ENCODE assay signal across 10 cellular contexts in the genomic region with DNA sequence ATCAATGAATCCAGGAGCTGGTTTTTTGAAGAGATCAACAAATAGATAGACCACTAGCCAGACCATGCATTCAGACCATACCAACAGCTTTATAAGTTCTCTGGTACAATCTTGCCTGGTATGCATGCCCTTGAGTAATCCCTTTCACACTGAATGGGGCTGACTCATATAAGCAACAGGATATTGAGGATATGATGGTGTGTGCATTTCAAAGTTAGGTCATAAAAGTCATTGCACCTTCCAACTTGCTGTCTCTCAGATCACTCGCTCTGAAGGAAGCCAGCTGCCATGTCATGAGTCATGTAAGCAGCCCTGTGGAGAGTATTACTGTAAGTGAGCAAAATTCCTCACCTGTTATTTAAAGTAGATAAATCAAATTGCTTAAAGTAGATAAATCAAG. TPM values are rescaled to one million over a fixed set of nuclear protein-coding genes. Genes with fewer than 3 reads are reported as not detected.
DNase-seq lines count a peak whose midpoint lies in the region; TF ChIP-seq lines count a peak whose summit lies in the region.
"Had no signal": no experiment of that assay in that cellular context is flagged by ENCODE, and none has a peak within 500 bp of the region (broad histone marks: within the 10 kb centered on the region; RNA-seq: fewer than 3 reads in every experiment).

No MANE protein-coding gene starts in this region.

- H3K79me2 ChIP-seq in GM23248 (ENCODE audit: insufficient read depth) (no peaks in the 10 kb centered on the region), hepatocyte (no peaks in the 10 kb centered on the region)

- DNase-seq in AG04450 (ENCODE audit: low read depth, low spot score) (peak; percentile 74), GM23248 (peak; percentile 88), SW480 (ENCODE audit: low spot score) (peak; percentile 91), hepatocyte (ENCODE audit: low spot score) (peak; percentile 79), NCI-H2196 treated with DMSO at 0.1 percent for 48 hours (lab: John Stamatoyannopoulos, UW; ENCODE audit: unreplicated experiment) (no peak), NCI-H2107 treated with DMSO at 0.1 percent for 48 hours (lab: John Stamatoyannopoulos, UW; ENCODE audit: unreplicated experiment) (no peak), HEK293T (ENCODE audit: extremely low spot score) (no peak)
- no peak for DNase-seq in T-helper 2 cell treated with Interferon-gamma antibody and Interleukin-4, amounts not matched to agents 5 μg/mL and 100 μg/mL, for 36 hours (ENCODE audit: low spot score)
- DNase-seq: activated B cell treated with CpG ODN at 0.5 μM for 24 hours had no signal

- in situ Hi-C loops in GM23248 (cut with MboI): no loop called here

- peaks cover 32% of the 10 kb centered on the region for H3K9me3 Mint-ChIP-seq in T-helper 2 cell treated with Interferon-gamma antibody and Interleukin-4, amounts not matched to agents 5 μg/mL and 100 μg/mL, for 36 hours

- H3K27me3 ChIP-seq in AG04450 (ENCODE audit: control insufficient read depth, insufficient read depth, low read length) (peaks cover 33% of the 10 kb centered on the region), GM23248 (replicated peaks; ENCODE audit: insufficient read depth) (peaks cover 11% of the 10 kb centered on the region), hepatocyte (no peaks in the 10 kb centered on the region)

- peaks cover 2% of the 10 kb centered on the region for H3K4me1 Mint-ChIP-seq in T-helper 2 cell treated with Interferon-gamma antibody and Interleukin-4, amounts not matched to agents 5 μg/mL and 100 μg/mL, for 36 hours (ENCODE audit: low read depth)
- H3K4me1 Mint-ChIP-seq: activated B cell treated with CpG ODN at 0.5 μM for 24 hours had no signal

- peak overlapping the region; percentile 4 for H3K4me2 ChIP-seq in GM23248 (ENCODE audit: unreplicated experiment)
- no peak overlapping the region for H3K4me2 ChIP-seq in hepatocyte

- H3K4me3 ChIP-seq in AG04450 (ENCODE audit: low read depth, low read length) (no peak overlapping the region), GM23248 (no peak overlapping the region), hepatocyte (no peak overlapping the region)

- H3K4me3 Mint-ChIP-seq in T-helper 2 cell treated with Interferon-gamma antibody and Interleukin-4, amounts not matched to agents 5 μg/mL and 100 μg/mL, for 36 hours: no peak overlapping the region
- H3K4me3 Mint-ChIP-seq: activated B cell treated with CpG ODN at 0.5 μM for 24 hours; dendritic cell treated with granulocyte-macrophage colony-stimulating factor and Interleukin-4, amounts not matched to agents 40 ng/mL and 50 ng/mL, for 4 days had no signal

- H3K36me3 ChIP-seq in GM23248 (ENCODE audit: low read depth) (no peaks in the 10 kb centered on the region), hepatocyte (replicated peaks; ENCODE audit: insufficient read depth, low read depth) (no peaks in the 10 kb centered on the region)

- H3K27ac ChIP-seq in AG04450 (ENCODE audit: low read depth, low read length) (no peak overlapping the region), GM23248 (no peak overlapping the region), hepatocyte (peak overlapping the region; percentile 43)

- no peak overlapping the region for H3K9ac ChIP-seq in GM23248

- whole genome bisulfite sequencing in GM23248 (ENCODE audit: low coverage in 1 of 2, low lambda C conversion rate in 2 of 2, missing lambda C conversion rate in 2 of 2), 2 experiments: 0 to 3% methylated on average over 1 of the region's 1 CpG
- WGBS in hepatocyte (ENCODE audit: low lambda C conversion rate, missing lambda C conversion rate): 14% methylated on average over 1 of the region's 1 CpG

- H3K27ac Mint-ChIP-seq in T-helper 2 cell treated with Interferon-gamma antibody and Interleukin-4, amounts not matched to agents 5 μg/mL and 100 μg/mL, for 36 hours: no peak overlapping the region
- H3K27ac Mint-ChIP-seq: activated B cell treated with CpG ODN at 0.5 μM for 24 hours; dendritic cell treated with granulocyte-macrophage colony-stimulating factor and Interleukin-4, amounts not matched to agents 40 ng/mL and 50 ng/mL, for 4 days had no signal

- H3K27me3 Mint-ChIP-seq in T-helper 2 cell treated with Interferon-gamma antibody and Interleukin-4, amounts not matched to agents 5 μg/mL and 100 μg/mL, for 36 hours (ENCODE audit: low read depth): peaks cover 25% of the 10 kb centered on the region

- H3K36me3 Mint-ChIP-seq in T-helper 2 cell treated with Interferon-gamma antibody and Interleukin-4, amounts not matched to agents 5 μg/mL and 100 μg/mL, for 36 hours (ENCODE audit: low read depth): peaks cover 4% of the 10 kb centered on the region

- H2AFZ ChIP-seq in GM23248 (no peak overlapping the region), hepatocyte (no peak overlapping the region)

- TF ChIP-seq CTCF in AG04450 (IDR thresholded peaks at IDR 0.05; ENCODE audit: low read depth, low read length): no peak
- TF ChIP-seq CTCF in hepatocyte (IDR thresholded peaks at IDR 0.05; ENCODE audit: poor library complexity): no peak

- POLR2A ChIA-PET in AG04450 (lab: Yijun Ruan, JAX): interaction anchor here (0.8 to 1.2 kb wide), 2 partner anchors 11 to 36 kb away, joined by 3 read pairs; no protein-coding TSS in a partner anchor
- POLR2A ChIA-PET in HEK293T (lab: Yijun Ruan, JAX): interaction anchor here (2.0 kb wide), 1 partner anchor 78 kb away, joined by 6 read pairs; a partner anchor contains a TSS

- peaks cover 25% of the 10 kb centered on the region for H3F3A ChIP-seq in GM23248 (ENCODE audit: insufficient read depth)

- H3K4me1 ChIP-seq in GM23248 (ENCODE audit: insufficient read depth): peaks cover 33% of the 10 kb centered on the region
- peaks cover 7% of the 10 kb centered on the region for H3K4me1 ChIP-seq in hepatocyte (ENCODE audit: insufficient read depth)

- H3K9me3 ChIP-seq in AG04450 (ENCODE audit: control insufficient read depth, insufficient read depth, low read length): no peaks in the 10 kb centered on the region; the same call in 1 of the 2 replicates
- no peaks in the 10 kb centered on the region for H3K9me3 ChIP-seq in GM23248 (ENCODE audit: low read depth)
- no peaks in the 10 kb centered on the region for H3K9me3 ChIP-seq in hepatocyte (ENCODE audit: low read depth)

- H4K20me1 ChIP-seq in GM23248 (ENCODE audit: insufficient read depth) (no peaks in the 10 kb centered on the region), hepatocyte (ENCODE audit: insufficient read depth, poor library complexity, severe bottlenecking) (no peaks in the 10 kb centered on the region)

- H3K9me2 ChIP-seq in GM23248 (ENCODE audit: insufficient read depth): no peaks in the 10 kb centered on the region
- H3K9me2 ChIP-seq in hepatocyte (replicated peaks; ENCODE audit: insufficient read depth): no peaks in the 10 kb centered on the region

- CTCF ChIA-PET in AG04450 (lab: Charles Lee) (no interaction called here), HEK293T (lab: Yijun Ruan, JAX) (no interaction called here)

TF ChIP-seq in HEK293T, 16 proteins besides CTCF, POLR2A, EP300 and RAD21:
- TF ChIP-seq, protein P1, sequence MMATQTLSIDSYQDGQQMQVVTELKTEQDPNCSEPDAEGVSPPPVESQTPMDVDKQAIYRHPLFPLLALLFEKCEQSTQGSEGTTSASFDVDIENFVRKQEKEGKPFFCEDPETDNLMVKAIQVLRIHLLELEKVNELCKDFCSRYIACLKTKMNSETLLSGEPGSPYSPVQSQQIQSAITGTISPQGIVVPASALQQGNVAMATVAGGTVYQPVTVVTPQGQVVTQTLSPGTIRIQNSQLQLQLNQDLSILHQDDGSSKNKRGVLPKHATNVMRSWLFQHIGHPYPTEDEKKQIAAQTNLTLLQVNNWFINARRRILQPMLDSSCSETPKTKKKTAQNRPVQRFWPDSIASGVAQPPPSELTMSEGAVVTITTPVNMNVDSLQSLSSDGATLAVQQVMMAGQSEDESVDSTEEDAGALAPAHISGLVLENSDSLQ (IDR thresholded peaks at IDR 0.05): no peak
- TF ChIP-seq CTBP1 (IDR thresholded peaks at IDR 0.05; ENCODE audit: borderline replicate concordance) (no peak), LEF1 (IDR thresholded peaks at IDR 0.05; ENCODE audit: borderline replicate concordance) (no peak), SP1 (IDR thresholded peaks at IDR 0.05) (no peak), L3MBTL2 (conservative IDR thresholded peaks at IDR 0.05) (no peak), TARDBP (IDR thresholded peaks at IDR 0.05) (no peak), ELF4 (IDR thresholded peaks at IDR 0.05) (no peak), ARNT (IDR thresholded peaks at IDR 0.05) (no peak), SUZ12 (IDR thresholded peaks at IDR 0.05) (no peak), ZNF384 (IDR thresholded peaks at IDR 0.05) (no peak), FOXK2 (IDR thresholded peaks at IDR 0.05) (no peak), FOXM1 (IDR thresholded peaks at IDR 0.05; ENCODE audit: borderline replicate concordance) (no peak), BHLHE40 (IDR thresholded peaks at IDR 0.05; ENCODE audit: borderline replicate concordance) (no peak), FOXA1 (IDR thresholded peaks at IDR 0.05) (no peak), HDGF (IDR thresholded peaks at IDR 0.05; ENCODE audit: borderline replicate concordance) (no peak), NFRKB (IDR thresholded peaks at IDR 0.05) (no peak)

RNA-seq across cellular contexts. Expression of a gene that starts 45.0 kb away (rescaled TPM):
- not detected in 2 replicates for polyA plus RNA-seq in AG04450 (2011; rRNA removed)
- polyA minus RNA-seq in AG04450 (2011; rRNA and poly(A)+ RNA removed): not detected in 2 replicates
- not detected in 2 replicates for total RNA-seq in GM23248 (2014; rRNA removed; shearing (Covaris generic))
- polyA plus RNA-seq in GM23248 (2016; fragmentation: Nextera tagmentation; extraction: Ambion mirVana): not detected in 2 replicates
- 0.03 TPM in 1 of 2 replicates, not detected in the other for total RNA-seq in hepatocyte
- polyA plus RNA-seq in hepatocyte: not detected in 2 replicates
- total RNA-seq: activated B cell treated with CpG ODN at 0.5 μM for 24 hours had no signal

Comparison
In these comparisons a context has a peak if more than half of its experiments do, and no peak if none do; other contexts are left out.
1. DNase-seq: peak in AG04450 (single experiment), GM23248 (single experiment), SW480 (single experiment) and hepatocyte (single experiment); none in NCI-H2196 treated with DMSO at 0.1 percent for 48 hours (single experiment), T-helper 2 cell treated with Interferon-gamma antibody and Interleukin-4, amounts not matched to agents 5 μg/mL and 100 μg/mL, for 36 hours (single experiment), NCI-H2107 treated with DMSO at 0.1 percent for 48 hours (single experiment) and HEK293T (single experiment).